8 cellular contexts compared by ENCODE assay signal in genomic region chr1:17335821-17336718, GRCh38. TPM values are rescaled to one million over a fixed set of nuclear protein-coding genes. Genes with fewer than 3 reads are reported as not detected.
DNase-seq lines count a peak whose midpoint lies in the region; ATAC-seq and TF ChIP-seq lines count a peak whose summit lies in the region.

No MANE protein-coding gene starts in this region.

- no peaks in the 10 kb centered on the region for H3K4me1 ChIP-seq in KMS-11 (ENCODE audit: low read depth, poor library complexity, severe bottlenecking)
- no peaks in the 10 kb centered on the region for H3K4me1 ChIP-seq in SJSA1 (replicated peaks)
- H3K4me1 ChIP-seq in cardiac muscle cell (ENCODE audit: low read depth): no peaks in the 10 kb centered on the region
- H3K4me1 ChIP-seq in psoas muscle: no peaks in the 10 kb centered on the region

- H4K20me1 ChIP-seq in KMS-11 (ENCODE audit: insufficient read depth): no peaks in the 10 kb centered on the region

- DNase-seq in DMS114 treated with DMSO at 0.1 percent for 48 hours (lab: John Stamatoyannopoulos, UW; ENCODE audit: unreplicated experiment) (peak; percentile 21), SJSA1 (ENCODE audit: low read depth in 1 of 2, low spot score in 2 of 2) (peak; percentile 54 to 81), cardiac muscle cell (ENCODE audit: low read depth in 1 of 2, low spot score in 1 of 2) (peak; percentile 68 to 84), psoas muscle (peak; percentile 67 to 79)
- peak; percentile 53 for DNase-seq in activated naive CD4-positive, alpha-beta T cell treated with Interleukin-2 at 50 U/mL for 16 hours

- H3K4me3 ChIP-seq in KMS-11 (IDR thresholded peaks at IDR 0.05; ENCODE audit: insufficient read depth, low read depth, low read length): no peak overlapping the region
- no peak overlapping the region for H3K4me3 ChIP-seq in SJSA1
- no peak overlapping the region for H3K4me3 ChIP-seq in cardiac muscle cell
- H3K4me3 ChIP-seq in psoas muscle: no peak overlapping the region

- H3K27ac ChIP-seq in KMS-11 (no peak overlapping the region), SJSA1 (no peak overlapping the region), cardiac muscle cell (no peak overlapping the region), psoas muscle (no peak overlapping the region)

- TF ChIP-seq CTCF in KMS-11 (conservative IDR thresholded peaks at IDR 0.05; ENCODE audit: low read depth, low read length) (peak; percentile 87), cardiac muscle cell (IDR thresholded peaks at IDR 0.05; ENCODE audit: low read depth, low read length) (peak; percentile 96), psoas muscle (IDR thresholded peaks at IDR 0.05) (peak; percentile 76)

- H3K79me2 ChIP-seq in KMS-11 (ENCODE audit: insufficient read depth, low read depth): no peaks in the 10 kb centered on the region

- H3K27me3 ChIP-seq in KMS-11 (ENCODE audit: insufficient read depth, low read depth) (peaks cover 28% of the 10 kb centered on the region; the same call in 1 of the 2 replicates), SJSA1 (replicated peaks) (no peaks in the 10 kb centered on the region), cardiac muscle cell (peaks cover 9% of the 10 kb centered on the region), psoas muscle (ENCODE audit: insufficient read depth in 3 of 3, low read length in 2 of 3) (peaks cover 0 to 20% (median 6%) of the 10 kb centered on the region in 3 donors)

- H3K9me3 ChIP-seq in SJSA1 (replicated peaks) (no peaks in the 10 kb centered on the region; the same call in 1 of the 2 replicates), cardiac muscle cell (ENCODE audit: low read depth) (no peaks in the 10 kb centered on the region), psoas muscle (no peaks in the 10 kb centered on the region)

- intact Hi-C loops in psoas muscle (cut with DNase I): loop anchor here (1.0 to 5.0 kb wide), 3 partner anchors 211 to 277 kb away; no protein-coding TSS in a partner anchor

- H2AFZ ChIP-seq in KMS-11 (ENCODE audit: low read depth): no peak overlapping the region

- H3K9ac ChIP-seq in KMS-11: no peak overlapping the region

- H3K4me2 ChIP-seq in KMS-11: no peak overlapping the region

- H3K36me3 ChIP-seq in KMS-11 (ENCODE audit: insufficient read depth): no peaks in the 10 kb centered on the region
- H3K36me3 ChIP-seq in SJSA1: no peaks in the 10 kb centered on the region
- no peaks in the 10 kb centered on the region for H3K36me3 ChIP-seq in cardiac muscle cell
- H3K36me3 ChIP-seq in psoas muscle (ENCODE audit: insufficient read depth in 1 of 2, low read depth in 1 of 2): no peaks in the 10 kb centered on the region

- WGBS in psoas muscle, 3 donors: 23 to 26% (median 24%) methylated on average over 20 of the region's 20 CpGs

- peak in 3 of 4 donors; percentile 43 to 65 (median 64) for ATAC-seq in psoas muscle
- ATAC-seq in GM19463 (IDR thresholded peaks at IDR 0.05; ENCODE audit: unreplicated experiment): no peak
- no peak for ATAC-seq in HG03520 (IDR thresholded peaks at IDR 0.05; ENCODE audit: unreplicated experiment)

RNA-seq across cellular contexts. Expression of gene PADI4, which starts 28.1 kb away (rescaled TPM):
- not detected in 2 replicates for total RNA-seq in SJSA1 (2014; rRNA removed; shearing (Covaris generic))
- total RNA-seq in cardiac muscle cell: not detected in 2 replicates
- not detected in 2 replicates for polyA plus RNA-seq in cardiac muscle cell
- under 1 TPM in 2 of 4 donors, not detected in 2; 0.54 to 0.58 TPM for total RNA-seq in psoas muscle
- under 1 TPM in 1 of 3 donors, not detected in 2; 0.52 TPM for polyA plus RNA-seq in psoas muscle

RNA-seq across cellular contexts. Expression of gene PADI6, which starts 35.9 kb away (rescaled TPM):
- not detected in 2 replicates for total RNA-seq in SJSA1 (2014; rRNA removed; shearing (Covaris generic))
- total RNA-seq in cardiac muscle cell: not detected in 2 replicates
- not detected in 2 replicates for polyA plus RNA-seq in cardiac muscle cell
- total RNA-seq in psoas muscle: not detected
- under 1 TPM in 1 of 3 donors, not detected in 2; 0.04 TPM for polyA plus RNA-seq in psoas muscle

Comparison
In these comparisons a context has a peak if more than half of its experiments do, and no peak if none do; other contexts are left out.
1. DNase-seq: peak in every context shown above with its lines; median percentile 76 in cardiac muscle cell; 73 in psoas muscle; 68 in SJSA1; 53 in activated naive CD4-positive, alpha-beta T cell treated with Interleukin-2 at 50 U/mL for 16 hours; 21 in DMS114 treated with DMSO at 0.1 percent for 48 hours.
2. ATAC-seq: peak in psoas muscle (3 of 4); none in GM19463 (single experiment) and HG03520 (single experiment).
3. Peak in every context shown above with its lines, with median percentiles within 50 percentile points of each other: CTCF ChIP-seq.